Comparison of ENCODE assay signal across 1 cellular context in genomic region chr1:77925966-77926365, GRCh38.
TF ChIP-seq lines count a peak whose summit lies in the region.

No MANE protein-coding gene starts in this region.

TF ChIP-seq in GM12878, 131 proteins besides CTCF, POLR2A, EP300 and RAD21:
- TF ChIP-seq TCF3 (IDR thresholded peaks at IDR 0.05; ENCODE audit: borderline replicate concordance, insufficient read depth, low read depth, low read length) (no peak), SIX5 (IDR thresholded peaks at IDR 0.05; ENCODE audit: low read depth, low read length, severe bottlenecking) (no peak), SPI1 (IDR thresholded peaks at IDR 0.05; ENCODE audit: borderline replicate concordance, insufficient read depth, low read depth, low read length) (no peak), RELA (IDR thresholded peaks at IDR 0.05; ENCODE audit: borderline replicate concordance, partially characterized antibody) (no peak), SUPT20H (IDR thresholded peaks at IDR 0.05; ENCODE audit: borderline replicate concordance, control insufficient read depth, low read depth, low read length) (no peak), CEBPZ (IDR thresholded peaks at IDR 0.05; ENCODE audit: low read depth, low read length) (no peak)
